Comparison of ENCODE assay signal across 8 cellular contexts in genomic region chr1:89995595-89996397, GRCh38. TPM values are rescaled to one million over a fixed set of nuclear protein-coding genes. Genes with fewer than 3 reads are reported as not detected.
DNase-seq lines count a peak whose midpoint lies in the region; ATAC-seq and TF ChIP-seq lines count a peak whose summit lies in the region.

No MANE protein-coding gene starts in this region.

- H3K4me1 ChIP-seq in OCI-LY1 (ENCODE audit: insufficient read depth, low read length, severe bottlenecking) (peaks cover 39% of the 10 kb centered on the region), mucosa of descending colon (ENCODE audit: low read depth) (peaks cover 40% of the 10 kb centered on the region)

- intact Hi-C loops in mucosa of descending colon (cut with DNase I, micrococcal nuclease): no loop called here

- no peaks in the 10 kb centered on the region for H3K27me3 ChIP-seq in OCI-LY1 (ENCODE audit: insufficient read depth, low read length)

- 0 out of 2 replicates have a peak, but pooled peaks cover 4% of the 10 kb centered on the region for H3F3A ChIP-seq in OCI-LY1 (ENCODE audit: insufficient read depth, low read length)

- DNase-seq in NCI-H1105 treated with DMSO at 0.1 percent for 48 hours (lab: John Stamatoyannopoulos, UW) (peak; percentile 27), NCI-H1105 (lab: John Stamatoyannopoulos, UW) (no peak), dedifferentiated amniotic fluid mesenchymal stem cell (ENCODE audit: extremely low spot score) (peak; percentile 44), mucosa of descending colon (no peak), Ammon's horn (ENCODE audit: low spot score) (no peak), T1000 (lab: John Stamatoyannopoulos, UW) (no peak)

- TF ChIP-seq CTCF in OCI-LY1 (IDR thresholded peaks at IDR 0.05; ENCODE audit: low read length) (no peak), mucosa of descending colon (IDR thresholded peaks at IDR 0.05) (no peak)

- H3K4me3 ChIP-seq in OCI-LY1 (ENCODE audit: low read depth, low read length, poor library complexity, severe bottlenecking): peak overlapping the region; percentile 82
- H3K4me3 ChIP-seq in mucosa of descending colon: peak overlapping the region; percentile 83

- H3K9me3 ChIP-seq in OCI-LY1 (ENCODE audit: low read length): no peaks in the 10 kb centered on the region
- no peaks in the 10 kb centered on the region for H3K9me3 ChIP-seq in mucosa of descending colon

- H3K27ac ChIP-seq in OCI-LY1 (ENCODE audit: low read depth, low read length, poor library complexity, severe bottlenecking): peak overlapping the region; percentile 11

- no peaks in the 10 kb centered on the region for H4K20me1 ChIP-seq in OCI-LY1 (ENCODE audit: insufficient read depth, low read length)

- H3K9ac ChIP-seq in OCI-LY1 (ENCODE audit: low read length): peak overlapping the region; percentile 85

- H2AFZ ChIP-seq in OCI-LY1 (ENCODE audit: low read length): no peak overlapping the region

- no peak for ATAC-seq in mucosa of descending colon
- ATAC-seq in HG03469 (IDR thresholded peaks at IDR 0.05; ENCODE audit: unreplicated experiment): no peak

- peaks cover 22% of the 10 kb centered on the region; the same call in 1 of the 2 replicates for H3K36me3 ChIP-seq in OCI-LY1 (ENCODE audit: insufficient read depth, low read length)
- peaks cover 4% of the 10 kb centered on the region for H3K36me3 ChIP-seq in mucosa of descending colon (ENCODE audit: low read depth)

- H3K9me2 ChIP-seq in OCI-LY1 (ENCODE audit: low read depth, low read length): no peaks in the 10 kb centered on the region

- H3K79me2 ChIP-seq in OCI-LY1 (ENCODE audit: insufficient read depth, low read length): peaks cover 50% of the 10 kb centered on the region

- H3K4me2 ChIP-seq in OCI-LY1 (ENCODE audit: low read length): peak overlapping the region; percentile 68

RNA-seq across cellular contexts. Expression of gene ZNF326, which starts 0.9 kb away (rescaled TPM):
- total RNA-seq in mucosa of descending colon: 10 to 100 TPM; 25.8 to 41.5 (median 40.1) TPM

Comparison
In these comparisons a context has a peak if more than half of its experiments do, and no peak if none do; other contexts are left out.
1. DNase-seq: peak in NCI-H1105 treated with DMSO at 0.1 percent for 48 hours (single experiment) and dedifferentiated amniotic fluid mesenchymal stem cell (single experiment); none in NCI-H1105 (single experiment), mucosa of descending colon (0 of 3), Ammon's horn (single experiment) and T1000 (single experiment).